33 cellular contexts compared by ENCODE assay signal in genomic region chr19:30667746-30668145, GRCh38.
"Had no signal": no experiment of that assay in that cellular context is flagged by ENCODE, and none has a peak within 500 bp of the region (broad histone marks: within the 10 kb centered on the region; RNA-seq: fewer than 3 reads in every experiment).

No MANE protein-coding gene starts in this region.

- DNase-seq: activated B cell treated with CpG ODN at 0.5 μM for 24 hours; activated CD4-positive, alpha-beta memory T cell treated with anti-CD3 and anti-CD28 coated beads for 36 hours; activated CD4-positive, alpha-beta T cell treated with anti-CD3 and anti-CD28 coated beads for 36 hours; activated CD4-positive, alpha-beta T cell treated with anti-CD3 and anti-CD28 coated beads, Interleukin-2, amount 10 ng/mL, durations not matched to agents 24 days and 14 days; activated CD8-positive, alpha-beta memory T cell treated with anti-CD3 and anti-CD28 coated beads, Interleukin-2, amount 10 ng/mL, durations not matched to agents 7 days and 5 days; activated CD8-positive, alpha-beta memory T cell treated with anti-CD3 and anti-CD28 coated beads, Interleukin-2, amount 50 U/mL, for 4 hours; activated CD8-positive, alpha-beta T cell treated with anti-CD3 and anti-CD28 coated beads, Interleukin-2, amount 10 ng/mL, durations not matched to agents 7 days and 5 days; activated effector memory CD4-positive, alpha-beta T cell treated with anti-CD3 and anti-CD28 coated beads, Interleukin-2, amount 50 U/mL, for 16 hours; activated naive CD4-positive, alpha-beta T cell treated with anti-CD3 and anti-CD28 coated beads for 36 hours; activated naive CD8-positive, alpha-beta T cell treated with anti-CD3 and anti-CD28 coated beads for 36 hours; activated naive CD8-positive, alpha-beta T cell treated with anti-CD3 and anti-CD28 coated beads, Interleukin-2, amount 50 U/mL, for 24 hours; activated T-cell treated with anti-CD3 and anti-CD28 coated beads, Interleukin-2, amount 50 U/mL, for 1 hour; activated T-cell treated with anti-CD3 and anti-CD28 coated beads, Interleukin-2, amount 50 U/mL, for 48 hours; central memory CD4-positive, alpha-beta T cell; cerebellar nuclear complex; colonic mucosa; dorsolateral prefrontal cortex; effector memory CD4-positive, alpha-beta T cell; erythroblast; foreskin keratinocyte; gastrocnemius medialis; glutamatergic neuron; heart left ventricle; T-helper 1 cell; T-helper 17 cell; T1000; WERI-Rb-1 had no signal

- H3K36me3 ChIP-seq: adrenal gland, ascending aorta, breast epithelium, cardiac muscle cell, colonic mucosa, esophagus muscularis mucosa, gastrocnemius medialis, heart left ventricle, WERI-Rb-1 had no signal

- H3K4me3 ChIP-seq: adrenal gland, ascending aorta, breast epithelium, cardiac muscle cell, colonic mucosa, dorsolateral prefrontal cortex, esophagus muscularis mucosa, gastrocnemius medialis, heart left ventricle had no signal

- H3K27me3 ChIP-seq: adrenal gland, ascending aorta, colonic mucosa, foreskin keratinocyte had no signal

- H3K9me3 ChIP-seq: adrenal gland, ascending aorta, breast epithelium, colonic mucosa, esophagus muscularis mucosa, gastrocnemius medialis, heart left ventricle had no signal

- H3K27ac ChIP-seq: adrenal gland, ascending aorta, breast epithelium, cardiac muscle cell, colonic mucosa, dorsolateral prefrontal cortex, esophagus muscularis mucosa, foreskin keratinocyte, gastrocnemius medialis, heart left ventricle, WERI-Rb-1 had no signal

- H3K4me1 ChIP-seq: ascending aorta, breast epithelium, colonic mucosa, foreskin keratinocyte had no signal

- ATAC-seq: activated CD4-positive, alpha-beta T cell treated with anti-CD3 and anti-CD28 coated beads for 36 hours; activated CD4-positive, CD25-positive, alpha-beta regulatory T cell treated with anti-CD3 and anti-CD28 coated beads, Interleukin-2, amount 50 U/mL, for 24 hours; activated CD8-positive, alpha-beta memory T cell treated with anti-CD3 and anti-CD28 coated beads, Interleukin-2, amount 10 ng/mL, durations not matched to agents 7 days and 5 days; activated CD8-positive, alpha-beta T cell treated with anti-CD3 and anti-CD28 coated beads, Interleukin-2, amount 10 ng/mL, durations not matched to agents 7 days and 5 days; activated naive CD8-positive, alpha-beta T cell treated with anti-CD3 and anti-CD28 coated beads, Interleukin-2, amount 50 U/mL, for 24 hours; foreskin keratinocyte; gastrocnemius medialis; heart left ventricle; T-helper 17 cell had no signal
